In genomic region chr3:146746190-146746589, GRCh38 we compare ENCODE assay signal across 18 cellular contexts.
DNase-seq lines count a peak whose midpoint lies in the region; ATAC-seq, FAIRE-seq and TF ChIP-seq lines count a peak whose summit lies in the region.
"Had no signal": no experiment of that assay in that cellular context is flagged by ENCODE, and none has a peak within 500 bp of the region (broad histone marks: within the 10 kb centered on the region; RNA-seq: fewer than 3 reads in every experiment).

No MANE protein-coding gene starts in this region.

- no peaks in the 10 kb centered on the region for H3K27me3 ChIP-seq in keratinocyte (ENCODE audit: control insufficient read depth, extremely low read depth, insufficient read depth, low read length)
- H3K27me3 ChIP-seq: colonic mucosa, heart left ventricle, upper lobe of left lung had no signal

- no peak for FAIRE-seq in keratinocyte (lab: Jason Lieb, UNC)
- FAIRE-seq: HepG2 had no signal

- no peaks in the 10 kb centered on the region for H4K20me1 ChIP-seq in keratinocyte (ENCODE audit: control insufficient read depth, extremely low read depth, insufficient read depth, low read length)

- H3K4me1 ChIP-seq in keratinocyte (ENCODE audit: control insufficient read depth, extremely low read depth, insufficient read depth, low read length) = peaks cover 7% of the 10 kb centered on the region
- H3K4me1 ChIP-seq: colonic mucosa, heart left ventricle, upper lobe of left lung had no signal

- H3K4me3 ChIP-seq in AG04449 (ENCODE audit: low read depth, low read length) (no peak overlapping the region), cardiac fibroblast (replicated peaks in 1 of 2; ENCODE audit: low read depth in 2 of 2, low read length in 2 of 2) (no peak overlapping the region), keratinocyte (ENCODE audit: control insufficient read depth in 2 of 3, extremely low read depth in 1 of 3, insufficient read depth in 2 of 3, low read depth in 1 of 3, low read length in 3 of 3) (no peak overlapping the region)
- H3K4me3 ChIP-seq: colonic mucosa, heart left ventricle, upper lobe of left lung had no signal

- H2AFZ ChIP-seq in keratinocyte (ENCODE audit: control insufficient read depth, low read length) = no peak overlapping the region

- dilution Hi-C loops in keratinocyte (cut with MboI; ENCODE audit: extremely low pct_ligation_motif_present, low sequenced_read_pairs) = no loop called here

- peak overlapping the region; percentile 4 for H3K4me2 ChIP-seq in keratinocyte (ENCODE audit: control insufficient read depth, extremely low read depth, insufficient read depth, low read depth, low read length)

- TF ChIP-seq CTCF in AG04449 (IDR thresholded peaks at IDR 0.05; ENCODE audit: insufficient read depth, low read length, missing control alignments) (no peak), cardiac fibroblast (IDR thresholded peaks at IDR 0.05; ENCODE audit: low read depth, low read length) (no peak), keratinocyte (optimal IDR thresholded peaks at IDR 0.05 in 1 of 3, IDR thresholded peaks at IDR 0.05 in 1 of 3, conservative IDR thresholded peaks at IDR 0.05 in 1 of 3; ENCODE audit: extremely low read depth in 1 of 3, insufficient read depth in 2 of 3, low read length in 3 of 3) (no peak), GM10266 (IDR thresholded peaks at IDR 0.05; ENCODE audit: control insufficient read depth, insufficient read depth, low read depth, missing control alignments) (no peak)

- POLR2A ChIA-PET in AG04449 (lab: Yijun Ruan, JAX) = no interaction called here

- H3K9ac ChIP-seq in keratinocyte (ENCODE audit: control insufficient read depth, extremely low read depth, insufficient read depth, low read length) = no peak overlapping the region

- no peak for ATAC-seq in HG02623 (IDR thresholded peaks at IDR 0.05; ENCODE audit: unreplicated experiment)
- ATAC-seq: activated T-helper 17 cell treated with anti-CD3 and anti-CD28 coated beads, Interleukin-2, amount 50 U/mL, for 72 hours; heart left ventricle; HepG2; stimulated activated naive CD8-positive, alpha-beta T cell treated with anti-CD3 and anti-CD28 coated beads, Interleukin-15, amount 100 ng/mL, for 72 hours had no signal

- DNase-seq in AG04449 (ENCODE audit: low read depth, low spot score) (peak; percentile 16), HS-5 (ENCODE audit: low read depth) (peak; percentile 58), cardiac fibroblast (ENCODE audit: low read depth in 2 of 2) (peak; percentile 25 to 78), keratinocyte (ENCODE audit: low read depth, low spot score) (no peak), DMS53 (lab: John Stamatoyannopoulos, UW) (no peak), GM10266 (ENCODE audit: extremely low spot score) (no peak)
- no peak for DNase-seq in activated T-cell treated with anti-CD3 and anti-CD28 coated beads, Interleukin-2, amount 50 U/mL, for 48 hours
- DNase-seq: activated CD4-positive, CD25-positive, alpha-beta regulatory T cell; activated CD8-positive, alpha-beta memory T cell treated with anti-CD3 and anti-CD28 coated beads for 24 hours; colonic mucosa; heart left ventricle; NCI-H2029 treated with DMSO at 0.1 percent for 48 hours; retina; stimulated activated naive CD8-positive, alpha-beta T cell treated with anti-CD3 and anti-CD28 coated beads, Interleukin-15, amount 100 ng/mL, for 72 hours; upper lobe of left lung had no signal

- H3K9me3 ChIP-seq in keratinocyte (ENCODE audit: control insufficient read depth, low read depth, low read length) = no peaks in the 10 kb centered on the region
- H3K9me3 ChIP-seq: colonic mucosa, upper lobe of left lung had no signal

- H3K79me2 ChIP-seq in keratinocyte (ENCODE audit: control insufficient read depth, insufficient read depth, low read length) = no peaks in the 10 kb centered on the region

- no peaks in the 10 kb centered on the region for H3K9me1 ChIP-seq in keratinocyte (ENCODE audit: control insufficient read depth, extremely low read depth, insufficient read depth, low read length)

- CTCF ChIA-PET in AG04449 (lab: Yijun Ruan, JAX) = interaction anchor here (1.5 to 5.1 kb wide), 5 partner anchors 72 to 1331 kb away, joined by 3 to 47 read pairs (median 9); no protein-coding TSS in a partner anchor

- no peak overlapping the region for H3K27ac ChIP-seq in keratinocyte (ENCODE audit: control insufficient read depth, insufficient read depth, low read length)
- H3K27ac ChIP-seq: colonic mucosa, heart left ventricle, upper lobe of left lung had no signal

- no peaks in the 10 kb centered on the region for H3K36me3 ChIP-seq in keratinocyte (ENCODE audit: control insufficient read depth in 2 of 2, extremely low read depth in 1 of 2, insufficient read depth in 2 of 2, low read length in 2 of 2)
- H3K36me3 ChIP-seq: colonic mucosa, heart left ventricle, upper lobe of left lung had no signal

Comparison
In these comparisons a context has a peak if more than half of its experiments do, and no peak if none do; other contexts are left out.
1. DNase-seq: peak in AG04449 (single experiment), HS-5 (single experiment) and cardiac fibroblast (2 of 2); none in keratinocyte (single experiment), DMS53 (single experiment), GM10266 (single experiment) and activated T-cell treated with anti-CD3 and anti-CD28 coated beads, Interleukin-2, amount 50 U/mL, for 48 hours (0 of 2).